In the genomic region with DNA sequence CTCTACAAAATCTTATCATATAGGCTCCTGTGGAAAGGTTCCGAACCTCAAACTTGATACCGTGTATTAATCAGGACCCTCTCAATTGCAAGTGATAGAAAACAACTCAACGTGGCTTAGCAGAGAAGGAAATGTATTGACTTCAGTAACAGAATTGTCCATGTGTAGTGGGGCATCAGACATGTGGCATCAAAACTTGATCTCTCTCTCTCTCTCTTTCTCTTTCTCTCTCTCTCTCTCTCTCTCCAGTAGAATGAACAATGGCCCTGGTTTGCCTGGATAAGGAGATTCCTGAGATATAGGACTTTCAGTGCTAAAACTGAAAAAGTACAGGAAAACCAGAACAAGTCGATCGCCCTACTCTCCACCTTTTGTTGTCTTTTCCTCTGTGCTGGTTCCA, we compare ENCODE assay signal across 11 cellular contexts.
"Had no signal": no experiment of that assay in that cellular context is flagged by ENCODE, and none has a peak within 500 bp of the region (broad histone marks: within the 10 kb centered on the region; RNA-seq: fewer than 3 reads in every experiment).

No MANE protein-coding gene starts in this region.

- H2AFZ ChIP-seq: GM23248, GM23338 had no signal

- H3K4me2 ChIP-seq: GM23338 had no signal

- ATAC-seq: GM23338, HCT116 had no signal

- FAIRE-seq: H1, H54 had no signal

- H3K4me1 Mint-ChIP-seq: GM23338, H9 had no signal

- H3K27ac Mint-ChIP-seq: GM23338, H9, HFFc6 had no signal

- H3K27ac ChIP-seq: GM23248 had no signal

- H3K9me3 Mint-ChIP-seq: GM23338 had no signal

- H3K4me3 Mint-ChIP-seq: GM23338, H9, HFFc6 had no signal

- H3K9me3 ChIP-seq: HAP-1 had no signal

- H3K4me3 ChIP-seq: GM23248, GM23338, HAP-1 had no signal

- H3K9ac ChIP-seq: GM23248 had no signal

- DNase-seq: GM23248, GOT3, H7, H9, HCEC 1CT, HFFc6 had no signal

- H3K36me3 ChIP-seq: HAP-1 had no signal

- H3K4me1 ChIP-seq: HAP-1 had no signal
